In genomic region chr19:45076029-45076850, GRCh38 we compare ENCODE assay signal across 1 cellular context.
TF ChIP-seq lines count a peak whose summit lies in the region.

ZNF296 (minus strand) TSS chr19:45076478; CDS start chr19:45076373, 105 bp downstream.

TF ChIP-seq in HepG2, 621 proteins besides CTCF, POLR2A, EP300 and RAD21 (continued from another document and continues in another):
- no peak for TF ChIP-seq ZBTB34 (CRISPR knock-in tag; IDR thresholded peaks at IDR 0.05)
- TF ChIP-seq ZNF142 (CRISPR knock-in tag; IDR thresholded peaks at IDR 0.05): peak; percentile 99
- no peak for TF ChIP-seq RBAK (CRISPR knock-in tag; IDR thresholded peaks at IDR 0.05)
- TF ChIP-seq PLSCR1 (CRISPR knock-in tag; IDR thresholded peaks at IDR 0.05; ENCODE audit: borderline replicate concordance): peak; percentile 72; the same call in 1 of the 2 replicates
- TF ChIP-seq KAT7 (CRISPR knock-in tag; IDR thresholded peaks at IDR 0.05; ENCODE audit: borderline replicate concordance): peak; percentile 36; the same call in 1 of the 2 replicates
- no peak for TF ChIP-seq RBM39 (IDR thresholded peaks at IDR 0.05; ENCODE audit: low read depth, low read length, poor library complexity, severe bottlenecking)
- no peak for TF ChIP-seq MAFG (CRISPR knock-in tag; IDR thresholded peaks at IDR 0.05)
- TF ChIP-seq ZNF7 (CRISPR knock-in tag; IDR thresholded peaks at IDR 0.05): no peak
- peak; percentile 22; the same call in 1 of the 2 replicates for TF ChIP-seq HNF4A (CRISPR knock-in tag; IDR thresholded peaks at IDR 0.05)
- TF ChIP-seq SRSF9 (IDR thresholded peaks at IDR 0.05; ENCODE audit: borderline replicate concordance, insufficient read depth, low read depth, low read length, poor library complexity, severe bottlenecking): no peak
- TF ChIP-seq SP2 (CRISPR knock-in tag; IDR thresholded peaks at IDR 0.05): no peak
- TF ChIP-seq ZNF335 (CRISPR knock-in tag; IDR thresholded peaks at IDR 0.05): no peak
- TF ChIP-seq HDAC6 (IDR thresholded peaks at IDR 0.05; ENCODE audit: low read depth, low read length): no peak
- TF ChIP-seq, protein P1, sequence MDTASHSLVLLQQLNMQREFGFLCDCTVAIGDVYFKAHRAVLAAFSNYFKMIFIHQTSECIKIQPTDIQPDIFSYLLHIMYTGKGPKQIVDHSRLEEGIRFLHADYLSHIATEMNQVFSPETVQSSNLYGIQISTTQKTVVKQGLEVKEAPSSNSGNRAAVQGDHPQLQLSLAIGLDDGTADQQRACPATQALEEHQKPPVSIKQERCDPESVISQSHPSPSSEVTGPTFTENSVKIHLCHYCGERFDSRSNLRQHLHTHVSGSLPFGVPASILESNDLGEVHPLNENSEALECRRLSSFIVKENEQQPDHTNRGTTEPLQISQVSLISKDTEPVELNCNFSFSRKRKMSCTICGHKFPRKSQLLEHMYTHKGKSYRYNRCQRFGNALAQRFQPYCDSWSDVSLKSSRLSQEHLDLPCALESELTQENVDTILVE (CRISPR knock-in tag; IDR thresholded peaks at IDR 0.05): 0 out of 2 replicates have a peak, but pooled peaks have one; percentile 69
- no peak for TF ChIP-seq KDM3A (CRISPR knock-in tag; IDR thresholded peaks at IDR 0.05; ENCODE audit: low read depth)
- TF ChIP-seq ZNF18 (CRISPR knock-in tag; IDR thresholded peaks at IDR 0.05; ENCODE audit: insufficient replicate concordance): no peak
- no peak for TF ChIP-seq DNMT3B (CRISPR knock-in tag; conservative IDR thresholded peaks at IDR 0.05)
- no peak; a peak in 1 of 4 replicates for TF ChIP-seq KLF16 (CRISPR knock-in tag; IDR thresholded peaks at IDR 0.05)
- TF ChIP-seq TAF15 (IDR thresholded peaks at IDR 0.05; ENCODE audit: low read depth, low read length, poor library complexity, severe bottlenecking): no peak
- TF ChIP-seq, protein P2, sequence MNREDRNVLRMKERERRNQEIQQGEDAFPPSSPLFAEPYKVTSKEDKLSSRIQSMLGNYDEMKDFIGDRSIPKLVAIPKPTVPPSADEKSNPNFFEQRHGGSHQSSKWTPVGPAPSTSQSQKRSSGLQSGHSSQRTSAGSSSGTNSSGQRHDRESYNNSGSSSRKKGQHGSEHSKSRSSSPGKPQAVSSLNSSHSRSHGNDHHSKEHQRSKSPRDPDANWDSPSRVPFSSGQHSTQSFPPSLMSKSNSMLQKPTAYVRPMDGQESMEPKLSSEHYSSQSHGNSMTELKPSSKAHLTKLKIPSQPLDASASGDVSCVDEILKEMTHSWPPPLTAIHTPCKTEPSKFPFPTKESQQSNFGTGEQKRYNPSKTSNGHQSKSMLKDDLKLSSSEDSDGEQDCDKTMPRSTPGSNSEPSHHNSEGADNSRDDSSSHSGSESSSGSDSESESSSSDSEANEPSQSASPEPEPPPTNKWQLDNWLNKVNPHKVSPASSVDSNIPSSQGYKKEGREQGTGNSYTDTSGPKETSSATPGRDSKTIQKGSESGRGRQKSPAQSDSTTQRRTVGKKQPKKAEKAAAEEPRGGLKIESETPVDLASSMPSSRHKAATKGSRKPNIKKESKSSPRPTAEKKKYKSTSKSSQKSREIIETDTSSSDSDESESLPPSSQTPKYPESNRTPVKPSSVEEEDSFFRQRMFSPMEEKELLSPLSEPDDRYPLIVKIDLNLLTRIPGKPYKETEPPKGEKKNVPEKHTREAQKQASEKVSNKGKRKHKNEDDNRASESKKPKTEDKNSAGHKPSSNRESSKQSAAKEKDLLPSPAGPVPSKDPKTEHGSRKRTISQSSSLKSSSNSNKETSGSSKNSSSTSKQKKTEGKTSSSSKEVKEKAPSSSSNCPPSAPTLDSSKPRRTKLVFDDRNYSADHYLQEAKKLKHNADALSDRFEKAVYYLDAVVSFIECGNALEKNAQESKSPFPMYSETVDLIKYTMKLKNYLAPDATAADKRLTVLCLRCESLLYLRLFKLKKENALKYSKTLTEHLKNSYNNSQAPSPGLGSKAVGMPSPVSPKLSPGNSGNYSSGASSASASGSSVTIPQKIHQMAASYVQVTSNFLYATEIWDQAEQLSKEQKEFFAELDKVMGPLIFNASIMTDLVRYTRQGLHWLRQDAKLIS (CRISPR knock-in tag; IDR thresholded peaks at IDR 0.05): no peak
- TF ChIP-seq ZNF644 (CRISPR knock-in tag; IDR thresholded peaks at IDR 0.05; ENCODE audit: low read depth): no peak
- 0 out of 2 replicates have a peak, but pooled peaks have one; percentile 24 for TF ChIP-seq HMGXB3 (CRISPR knock-in tag; IDR thresholded peaks at IDR 0.05; ENCODE audit: borderline replicate concordance)
- peak; percentile 93 for TF ChIP-seq ARNT2 (CRISPR knock-in tag; IDR thresholded peaks at IDR 0.05; ENCODE audit: low read depth)
- TF ChIP-seq ZNF563 (CRISPR knock-in tag; IDR thresholded peaks at IDR 0.05): peak; percentile 85
- TF ChIP-seq SIN3B (IDR thresholded peaks at IDR 0.05; ENCODE audit: low read length): no peak
- TF ChIP-seq CBX1 (IDR thresholded peaks at IDR 0.05; ENCODE audit: low read depth): no peak
- TF ChIP-seq, protein P3, sequence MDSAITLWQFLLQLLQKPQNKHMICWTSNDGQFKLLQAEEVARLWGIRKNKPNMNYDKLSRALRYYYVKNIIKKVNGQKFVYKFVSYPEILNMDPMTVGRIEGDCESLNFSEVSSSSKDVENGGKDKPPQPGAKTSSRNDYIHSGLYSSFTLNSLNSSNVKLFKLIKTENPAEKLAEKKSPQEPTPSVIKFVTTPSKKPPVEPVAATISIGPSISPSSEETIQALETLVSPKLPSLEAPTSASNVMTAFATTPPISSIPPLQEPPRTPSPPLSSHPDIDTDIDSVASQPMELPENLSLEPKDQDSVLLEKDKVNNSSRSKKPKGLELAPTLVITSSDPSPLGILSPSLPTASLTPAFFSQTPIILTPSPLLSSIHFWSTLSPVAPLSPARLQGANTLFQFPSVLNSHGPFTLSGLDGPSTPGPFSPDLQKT (CRISPR knock-in tag; IDR thresholded peaks at IDR 0.05; ENCODE audit: borderline replicate concordance): no peak
- TF ChIP-seq MYC (CRISPR knock-in tag; IDR thresholded peaks at IDR 0.05; ENCODE audit: borderline replicate concordance): peak; percentile 93
- TF ChIP-seq POGZ (CRISPR knock-in tag; IDR thresholded peaks at IDR 0.05): 0 out of 2 replicates have a peak, but pooled peaks have one; percentile 8
- no peak for TF ChIP-seq AGO1 (IDR thresholded peaks at IDR 0.05; ENCODE audit: low read depth, low read length, poor library complexity, severe bottlenecking)
- TF ChIP-seq, protein P4, sequence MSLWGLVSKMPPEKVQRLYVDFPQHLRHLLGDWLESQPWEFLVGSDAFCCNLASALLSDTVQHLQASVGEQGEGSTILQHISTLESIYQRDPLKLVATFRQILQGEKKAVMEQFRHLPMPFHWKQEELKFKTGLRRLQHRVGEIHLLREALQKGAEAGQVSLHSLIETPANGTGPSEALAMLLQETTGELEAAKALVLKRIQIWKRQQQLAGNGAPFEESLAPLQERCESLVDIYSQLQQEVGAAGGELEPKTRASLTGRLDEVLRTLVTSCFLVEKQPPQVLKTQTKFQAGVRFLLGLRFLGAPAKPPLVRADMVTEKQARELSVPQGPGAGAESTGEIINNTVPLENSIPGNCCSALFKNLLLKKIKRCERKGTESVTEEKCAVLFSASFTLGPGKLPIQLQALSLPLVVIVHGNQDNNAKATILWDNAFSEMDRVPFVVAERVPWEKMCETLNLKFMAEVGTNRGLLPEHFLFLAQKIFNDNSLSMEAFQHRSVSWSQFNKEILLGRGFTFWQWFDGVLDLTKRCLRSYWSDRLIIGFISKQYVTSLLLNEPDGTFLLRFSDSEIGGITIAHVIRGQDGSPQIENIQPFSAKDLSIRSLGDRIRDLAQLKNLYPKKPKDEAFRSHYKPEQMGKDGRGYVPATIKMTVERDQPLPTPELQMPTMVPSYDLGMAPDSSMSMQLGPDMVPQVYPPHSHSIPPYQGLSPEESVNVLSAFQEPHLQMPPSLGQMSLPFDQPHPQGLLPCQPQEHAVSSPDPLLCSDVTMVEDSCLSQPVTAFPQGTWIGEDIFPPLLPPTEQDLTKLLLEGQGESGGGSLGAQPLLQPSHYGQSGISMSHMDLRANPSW (CRISPR knock-in tag; IDR thresholded peaks at IDR 0.05; ENCODE audit: borderline replicate concordance): no peak
- TF ChIP-seq SATB2 (CRISPR knock-in tag; IDR thresholded peaks at IDR 0.05): no peak; the same call in 1 of the 2 replicates
- peak; percentile 18; the same call in 1 of the 2 replicates for TF ChIP-seq CREB1 (IDR thresholded peaks at IDR 0.05)
- no peak for TF ChIP-seq CREB1 (CRISPR knock-in tag; IDR thresholded peaks at IDR 0.05)
